Comparison of ENCODE assay signal across 1 cellular context in genomic region chr14:60204843-60205774, GRCh38.
TF ChIP-seq lines count a peak whose summit lies in the region.

No MANE protein-coding gene starts in this region.

TF ChIP-seq in GM12878, 131 proteins besides CTCF, POLR2A, EP300 and RAD21 (continued from another document):
- TF ChIP-seq E4F1 (IDR thresholded peaks at IDR 0.05; ENCODE audit: borderline replicate concordance, partially characterized antibody) = no peak
- peak; percentile 75; the same call in 1 of the 2 replicates for TF ChIP-seq ATF2 (IDR thresholded peaks at IDR 0.05; ENCODE audit: low read length)
- TF ChIP-seq NFIC (IDR thresholded peaks at IDR 0.05; ENCODE audit: low read depth, low read length) = no peak
- no peak for TF ChIP-seq BCLAF1 (IDR thresholded peaks at IDR 0.05)
- TF ChIP-seq BHLHE40 (IDR thresholded peaks at IDR 0.05; ENCODE audit: borderline replicate concordance in 1 of 2, low read depth in 2 of 2, low read length in 1 of 2) = peak; percentile 71 to 74
- TF ChIP-seq BCL11A (IDR thresholded peaks at IDR 0.05; ENCODE audit: low read depth, low read length) = peak; percentile 58; the same call in 1 of the 2 replicates
- peak; percentile 14; the same call in 1 of the 2 replicates for TF ChIP-seq ZBED1 (IDR thresholded peaks at IDR 0.05; ENCODE audit: borderline replicate concordance)
- TF ChIP-seq SUPT20H (IDR thresholded peaks at IDR 0.05; ENCODE audit: borderline replicate concordance, control insufficient read depth, low read depth, low read length) = no peak
- TF ChIP-seq IRF4 (IDR thresholded peaks at IDR 0.05; ENCODE audit: low read depth, low read length) = peak; percentile 45; the same call in 1 of the 2 replicates
- TF ChIP-seq PAX8 (IDR thresholded peaks at IDR 0.05) = no peak
- TF ChIP-seq TARDBP (IDR thresholded peaks at IDR 0.05; ENCODE audit: borderline replicate concordance) = no peak
- no peak for TF ChIP-seq SMAD1 (IDR thresholded peaks at IDR 0.05; ENCODE audit: low read depth, partially characterized antibody)
- TF ChIP-seq JUNB (IDR thresholded peaks at IDR 0.05) = peak; percentile 48
- peak; percentile 44 for TF ChIP-seq NR2F1 (conservative IDR thresholded peaks at IDR 0.05)
- no peak for TF ChIP-seq ZNF217 (IDR thresholded peaks at IDR 0.05)
- no peak for TF ChIP-seq NR2C1 (IDR thresholded peaks at IDR 0.05)
- no peak for TF ChIP-seq NR2C2 (IDR thresholded peaks at IDR 0.05; ENCODE audit: borderline replicate concordance, control insufficient read depth, insufficient read length, low read depth)
- TF ChIP-seq ZNF384 (IDR thresholded peaks at IDR 0.05; ENCODE audit: borderline replicate concordance, low read depth, low read length) = peak; percentile 92
- TF ChIP-seq MEF2B (IDR thresholded peaks at IDR 0.05; ENCODE audit: partially characterized antibody, poor library complexity, severe bottlenecking) = peak; percentile 79
- no peak for TF ChIP-seq SREBF2 (IDR thresholded peaks at IDR 0.05; ENCODE audit: low read length)
- TF ChIP-seq HDGF (IDR thresholded peaks at IDR 0.05) = peak; percentile 78; the same call in 1 of the 2 replicates
- no peak for TF ChIP-seq PML (IDR thresholded peaks at IDR 0.05; ENCODE audit: low read length)
- peak in 1 of 2 experiments; percentile 32; a peak in 1 of 4 replicates for TF ChIP-seq ETV6 (conservative IDR thresholded peaks at IDR 0.05 in 1 of 2, IDR thresholded peaks at IDR 0.05 in 1 of 2; ENCODE audit: borderline replicate concordance in 1 of 2, low read depth in 1 of 2)
- TF ChIP-seq PBX3 (IDR thresholded peaks at IDR 0.05; ENCODE audit: insufficient replicate concordance, low read depth, low read length) = peak; percentile 12
- peak; percentile 38; the same call in 1 of the 2 replicates for TF ChIP-seq PKNOX1 (IDR thresholded peaks at IDR 0.05)
- TF ChIP-seq LARP7 (IDR thresholded peaks at IDR 0.05) = no peak
- TF ChIP-seq ZNF687 (IDR thresholded peaks at IDR 0.05) = peak; percentile 48
- TF ChIP-seq TBL1XR1 (IDR thresholded peaks at IDR 0.05; ENCODE audit: low read depth, low read length) = peak; percentile 62
- TF ChIP-seq TCF3 (IDR thresholded peaks at IDR 0.05; ENCODE audit: borderline replicate concordance, insufficient read depth, low read depth, low read length) = no peak
- TF ChIP-seq WRNIP1 (IDR thresholded peaks at IDR 0.05; ENCODE audit: borderline replicate concordance, low read depth, low read length) = peak; percentile 74; the same call in 1 of the 2 replicates
- TF ChIP-seq CHD4 (IDR thresholded peaks at IDR 0.05) = no peak
- TF ChIP-seq CREM (IDR thresholded peaks at IDR 0.05; ENCODE audit: low read depth) = 0 out of 2 replicates have a peak, but pooled peaks have one; percentile 51
TF ChIP-seq in GM12878: peak in this region for 45.
